In the genomic region with DNA sequence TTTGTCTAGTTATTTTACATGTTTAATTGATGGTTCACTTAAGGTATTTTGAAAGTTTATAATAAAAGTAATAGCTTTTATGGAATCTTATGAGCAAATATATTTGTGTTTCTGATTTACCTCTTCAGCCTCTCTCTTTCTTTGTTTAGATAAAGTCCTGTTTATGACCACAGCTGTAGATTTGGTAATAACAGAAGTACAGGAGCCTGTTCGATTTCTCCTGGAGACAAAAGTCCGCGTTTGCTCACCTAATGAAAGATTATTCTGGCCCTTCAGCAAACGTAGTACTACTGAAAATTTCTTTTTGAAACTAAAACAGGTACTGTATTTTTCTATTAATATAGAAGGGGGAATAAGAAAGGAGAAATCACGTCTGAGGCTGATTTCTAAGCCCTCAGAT, we compare ENCODE assay signal across 25 cellular contexts. TPM values are rescaled to one million over a fixed set of nuclear protein-coding genes. Genes with fewer than 3 reads are reported as not detected.
"Had no signal": no experiment of that assay in that cellular context is flagged by ENCODE, and none has a peak within 500 bp of the region (broad histone marks: within the 10 kb centered on the region; RNA-seq: fewer than 3 reads in every experiment).

No MANE protein-coding gene starts in this region.

- DNase-seq: Kasumi-1, MM.1S, MV-4-11, NCI-H1048, NCI-H1105, NCI-H1417, NCI-H1436 treated with DMSO at 0.1 percent for 48 hours, NCI-H1694, NCI-H187 treated with DMSO at 0.1 percent for 48 hours, NCI-H2081, NCI-H2107, NCI-H2227 treated with DMSO at 0.1 percent for 48 hours, NCI-H524, NCI-H526 treated with DMSO at 0.1 percent for 48 hours, NCI-H774, Right ventricle myocardium superior, RPMI8226, SIG-M5, SK-N-SH, SW 1271 had no signal

- H3K4me3 Mint-ChIP-seq: IgD-negative memory B cell had no signal

- H3K27me3 ChIP-seq: SJSA1 had no signal

- H3K27ac Mint-ChIP-seq: IgD-negative memory B cell had no signal

- H3K4me2 ChIP-seq: KMS-11, SK-N-SH had no signal

- H3K9ac ChIP-seq: KMS-11, SK-N-SH had no signal

- H3K9me3 ChIP-seq: SJSA1, SK-N-SH had no signal

- H3K4me3 ChIP-seq: K562, SJSA1 had no signal

- ATAC-seq: K562 had no signal

- H3K27me3 Mint-ChIP-seq: IgD-negative memory B cell had no signal

- H3K9me2 ChIP-seq: SK-N-SH had no signal

- H3K9me3 Mint-ChIP-seq: IgD-negative memory B cell had no signal

- H3K27ac ChIP-seq: KMS-11, SJSA1 had no signal

RNA-seq across cellular contexts. Expression of a gene that starts 35.0 kb away (rescaled TPM):
- total RNA-seq: M059J, Right ventricle myocardium superior, SJSA1 had no signal
- polyA plus RNA-seq: IgD-negative memory B cell, K562, SK-N-SH had no signal
